1 cellular context compared by ENCODE assay signal in the genomic region with DNA sequence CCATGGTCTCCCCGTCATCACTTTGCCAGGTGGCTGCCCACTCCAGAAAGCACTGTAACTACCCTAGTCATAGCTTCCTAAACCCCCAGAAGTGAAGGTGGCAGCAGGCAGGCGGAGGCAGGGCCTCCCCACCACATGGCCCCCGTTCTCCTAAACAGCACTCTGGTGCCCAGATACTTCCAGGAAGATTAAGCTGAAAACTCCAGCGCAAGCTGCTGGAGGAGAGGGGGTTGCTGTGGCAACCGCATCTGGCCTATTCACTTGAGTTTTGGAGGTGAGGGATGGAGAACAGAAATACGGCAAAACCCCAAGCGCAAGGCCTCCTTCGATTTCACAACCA.
TF ChIP-seq lines count a peak whose summit lies in the region.

No MANE protein-coding gene starts in this region.

TF ChIP-seq in A549, 52 proteins besides CTCF, POLR2A, EP300 and RAD21 (continued from another document):
- TF ChIP-seq CHD2 (IDR thresholded peaks at IDR 0.05; ENCODE audit: low read length, partially characterized antibody) (no peak), EHF (CRISPR knock-in tag; IDR thresholded peaks at IDR 0.05) (no peak), HOXB13 (CRISPR knock-in tag; IDR thresholded peaks at IDR 0.05; ENCODE audit: low read depth) (no peak), EHMT2 (IDR thresholded peaks at IDR 0.05; ENCODE audit: low read depth) (no peak), RCOR1 (IDR thresholded peaks at IDR 0.05; ENCODE audit: low read depth, low read length) (no peak), POLR2AphosphoS2 (conservative IDR thresholded peaks at IDR 0.05; ENCODE audit: low read length) (no peak), ZNF302 (CRISPR knock-in tag; IDR thresholded peaks at IDR 0.05) (no peak), SMC3 (IDR thresholded peaks at IDR 0.05) (no peak)
- TF ChIP-seq, protein P1, sequence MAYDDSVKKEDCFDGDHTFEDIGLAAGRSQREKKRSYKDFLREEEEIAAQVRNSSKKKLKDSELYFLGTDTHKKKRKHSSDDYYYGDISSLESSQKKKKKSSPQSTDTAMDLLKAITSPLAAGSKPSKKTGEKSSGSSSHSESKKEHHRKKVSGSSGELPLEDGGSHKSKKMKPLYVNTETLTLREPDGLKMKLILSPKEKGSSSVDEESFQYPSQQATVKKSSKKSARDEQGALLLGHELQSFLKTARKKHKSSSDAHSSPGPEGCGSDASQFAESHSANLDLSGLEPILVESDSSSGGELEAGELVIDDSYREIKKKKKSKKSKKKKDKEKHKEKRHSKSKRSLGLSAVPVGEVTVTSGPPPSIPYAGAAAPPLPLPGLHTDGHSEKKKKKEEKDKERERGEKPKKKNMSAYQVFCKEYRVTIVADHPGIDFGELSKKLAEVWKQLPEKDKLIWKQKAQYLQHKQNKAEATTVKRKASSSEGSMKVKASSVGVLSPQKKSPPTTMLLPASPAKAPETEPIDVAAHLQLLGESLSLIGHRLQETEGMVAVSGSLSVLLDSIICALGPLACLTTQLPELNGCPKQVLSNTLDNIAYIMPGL (CRISPR knock-in tag; IDR thresholded peaks at IDR 0.05; ENCODE audit: borderline replicate concordance): no peak
